In genomic region chr1:34164510-34165381, GRCh38 we compare ENCODE assay signal across 8 cellular contexts. TPM values are rescaled to one million over a fixed set of nuclear protein-coding genes. Genes with fewer than 3 reads are reported as not detected.
A peak's percentile ranks its signal among the peaks of the same experiment; 100 is the strongest.
DNase-seq lines count a peak whose midpoint lies in the region; ATAC-seq and TF ChIP-seq lines count a peak whose summit lies in the region.

TSS of gene CSMD2 (minus strand) at chr1:34165230. CDS start at chr1:34165097, 133 bp downstream.

- H3K36me3 ChIP-seq in A673 (ENCODE audit: insufficient read depth, low read length, poor library complexity, severe bottlenecking) = no peaks in the 10 kb centered on the region
- no peaks in the 10 kb centered on the region for H3K36me3 ChIP-seq in HUES6 (ENCODE audit: control insufficient read depth, insufficient read depth, low read length)

- intact Hi-C loops in A673 (cut with micrococcal nuclease; ENCODE audit: unreplicated experiment) = loop anchor here (10.0 kb wide), 1 partner anchor 430 kb away; no protein-coding TSS in a partner anchor

- H3K9me3 Mint-ChIP-seq in stimulated activated naive B cell treated with anti-CD40 and anti-IgM and Interleukin-4, amounts not matched to agents 10 μg/mL and 1 μg/mL and 100 μg/mL, for 72 hours = peaks cover 0 to 3% of the 10 kb centered on the region in 2 donors

- H3K27ac Mint-ChIP-seq in stimulated activated naive B cell treated with anti-CD40 and anti-IgM and Interleukin-4, amounts not matched to agents 10 μg/mL and 1 μg/mL and 100 μg/mL, for 72 hours = peak within 1 kb of the TSS; percentile 77

- H3K9me3 ChIP-seq in A673 (ENCODE audit: low read depth, low read length, poor library complexity, severe bottlenecking) = no peaks in the 10 kb centered on the region
- H3K9me3 ChIP-seq in HUES6 (ENCODE audit: control insufficient read depth, insufficient read depth, low read depth, low read length) = no peaks in the 10 kb centered on the region

- peak within 1 kb of the TSS; percentile 17 to 54 for H3K4me3 Mint-ChIP-seq in stimulated activated naive B cell treated with anti-CD40 and anti-IgM and Interleukin-4, amounts not matched to agents 10 μg/mL and 1 μg/mL and 100 μg/mL, for 72 hours

- peak within 1 kb of the TSS; percentile 67 for H3K9ac ChIP-seq in HUES6 (ENCODE audit: low read length)

- H3K27me3 ChIP-seq in A673 (replicated peaks; ENCODE audit: insufficient read depth, low read depth, low read length, poor library complexity) = peaks cover 63% of the 10 kb centered on the region
- peaks cover 34% of the 10 kb centered on the region for H3K27me3 ChIP-seq in HUES6 (ENCODE audit: control insufficient read depth, insufficient read depth, low read length)

- CTCF ChIA-PET in A673 (lab: Charles Lee) = no interaction called here

- H3K4me1 ChIP-seq in A673 (ENCODE audit: insufficient read depth, low read length, poor library complexity, severe bottlenecking) (peaks cover 10% of the 10 kb centered on the region), HUES6 (ENCODE audit: control insufficient read depth, insufficient read depth, low read length) (peaks cover 14% of the 10 kb centered on the region)

- peaks cover 5 to 13% of the 10 kb centered on the region in 2 donors for H3K4me1 Mint-ChIP-seq in stimulated activated naive B cell treated with anti-CD40 and anti-IgM and Interleukin-4, amounts not matched to agents 10 μg/mL and 1 μg/mL and 100 μg/mL, for 72 hours

- peaks cover 3 to 4% of the 10 kb centered on the region in 2 donors for H3K36me3 Mint-ChIP-seq in stimulated activated naive B cell treated with anti-CD40 and anti-IgM and Interleukin-4, amounts not matched to agents 10 μg/mL and 1 μg/mL and 100 μg/mL, for 72 hours

- TF ChIP-seq CTCF in A673 (conservative IDR thresholded peaks at IDR 0.05; ENCODE audit: low read depth, low read length) = no peak

- H3K27ac ChIP-seq in A673 (ENCODE audit: low read depth, low read length, poor library complexity, severe bottlenecking) = no peak within 1 kb of the TSS
- H3K27ac ChIP-seq in HUES6 (ENCODE audit: low read depth, low read length) = no peak within 1 kb of the TSS

- no TSS peak for BruUV-seq in A673 (replicated peaks; lab: Mats Ljungman, UMichigan)

- DNase-seq in A673 (ENCODE audit: low spot score) (peak; percentile 70), anterior cingulate cortex (lab: John Stamatoyannopoulos, UW) (peak in 57 of 58 donors; percentile 14 to 87 (median 70)), iPS-NIHi7 (ENCODE audit: extremely low spot score) (peak; percentile 47), DMS114 treated with DMSO at 0.1 percent for 48 hours (lab: John Stamatoyannopoulos, UW; ENCODE audit: unreplicated experiment) (no peak), NCI-H524 treated with DMSO at 0.1 percent for 48 hours (lab: John Stamatoyannopoulos, UW) (no peak)
- DNase-seq in stimulated activated naive B cell treated with anti-CD40 and anti-IgM and Interleukin-4, amounts not matched to agents 10 μg/mL and 1 μg/mL and 100 μg/mL, for 72 hours = no peak

- H3K4me3 ChIP-seq in A673 (ENCODE audit: low read depth, low read length, poor library complexity, severe bottlenecking) = peak within 1 kb of the TSS; percentile 49
- H3K4me3 ChIP-seq in HUES6 (ENCODE audit: low read depth, low read length) = peak within 1 kb of the TSS; percentile 81

- POLR2A ChIA-PET in A673 (lab: Charles Lee; ENCODE audit: low non-redundant PET) = interaction anchor here (0.5 kb wide), 1 partner anchor 824 kb away, joined by 5 read pairs; no protein-coding TSS in a partner anchor

- H3K27me3 Mint-ChIP-seq in stimulated activated naive B cell treated with anti-CD40 and anti-IgM and Interleukin-4, amounts not matched to agents 10 μg/mL and 1 μg/mL and 100 μg/mL, for 72 hours = peaks cover 68 to 84% of the 10 kb centered on the region in 2 donors

- ATAC-seq in stimulated activated naive B cell treated with anti-CD40 and anti-IgM and Interleukin-4, amounts not matched to agents 10 μg/mL and 1 μg/mL and 100 μg/mL, for 72 hours (replicated peaks) = no peak
- ATAC-seq in HG03439 (IDR thresholded peaks at IDR 0.05; ENCODE audit: unreplicated experiment) = no peak

RNA-seq across cellular contexts. Expression of gene CSMD2, which starts in this region (rescaled TPM):
- total RNA-seq in A673 (2021) = 2.8 and 3.4 TPM in 2 replicates

Comparison
In these comparisons a context has a peak if more than half of its experiments do, and no peak if none do; other contexts are left out.
1. DNase-seq: peak in A673 (single experiment), anterior cingulate cortex (57 of 58) and iPS-NIHi7 (single experiment); none in stimulated activated naive B cell treated with anti-CD40 and anti-IgM and Interleukin-4, amounts not matched to agents 10 μg/mL and 1 μg/mL and 100 μg/mL, for 72 hours (single experiment), DMS114 treated with DMSO at 0.1 percent for 48 hours (single experiment) and NCI-H524 treated with DMSO at 0.1 percent for 48 hours (single experiment).